9 cellular contexts compared by ENCODE assay signal in genomic region chr9:5389109-5389732, GRCh38. TPM values are rescaled to one million over a fixed set of nuclear protein-coding genes. Genes with fewer than 3 reads are reported as not detected.
DNase-seq lines count a peak whose midpoint lies in the region; ATAC-seq lines count a peak whose summit lies in the region.
"Had no signal": no experiment of that assay in that cellular context is flagged by ENCODE, and none has a peak within 500 bp of the region (broad histone marks: within the 10 kb centered on the region; RNA-seq: fewer than 3 reads in every experiment).

No MANE protein-coding gene starts in this region.

- no peak overlapping the region for H3K4me3 ChIP-seq in skeletal muscle cell (ENCODE audit: low read depth, low read length)

- DNase-seq in NCI-H2171 treated with DMSO at 0.1 percent for 48 hours (lab: John Stamatoyannopoulos, UW), result peak; percentile 7
- no peak for DNase-seq in NCI-H2171 (lab: John Stamatoyannopoulos, UW)
- DNase-seq in activated CD4-positive, alpha-beta T cell treated with anti-CD3 and anti-CD28 coated beads, Interleukin-2, amount 50 U/mL, for 48 hours, result peak; percentile 7 to 42
- peak; percentile 93 for DNase-seq in skeletal muscle cell (ENCODE audit: low read depth)
- DNase-seq in NCI-H82 (lab: John Stamatoyannopoulos, UW), result no peak
- DNase-seq in iPS-NIHi11 (ENCODE audit: low spot score), result no peak

- peak; percentile 62 for ATAC-seq in HG03108 (IDR thresholded peaks at IDR 0.05; ENCODE audit: unreplicated experiment)
- ATAC-seq in esophagus mucosa, result no peak

RNA-seq across cellular contexts. Expression of gene PLGRKT, which starts 48.5 kb away (rescaled TPM):
- 28.1 TPM for total RNA-seq in esophagus mucosa

RNA-seq across cellular contexts. Expression of gene RLN1, which starts 49.5 kb away (rescaled TPM):
- not detected for total RNA-seq in esophagus mucosa
- total RNA-seq: temporal lobe had no signal

Comparison
In these comparisons a context has a peak if more than half of its experiments do, and no peak if none do; other contexts are left out.
1. DNase-seq: peak in NCI-H2171 treated with DMSO at 0.1 percent for 48 hours (single experiment), activated CD4-positive, alpha-beta T cell treated with anti-CD3 and anti-CD28 coated beads, Interleukin-2, amount 50 U/mL, for 48 hours (2 of 2) and skeletal muscle cell (single experiment); none in NCI-H2171 (single experiment), NCI-H82 (single experiment) and iPS-NIHi11 (single experiment).